Comparison of ENCODE assay signal across 8 cellular contexts in genomic region chr17:76527430-76528111, GRCh38. TPM values are rescaled to one million over a fixed set of nuclear protein-coding genes. Genes with fewer than 3 reads are reported as not detected.
DNase-seq lines count a peak whose midpoint lies in the region; ATAC-seq lines count a peak whose summit lies in the region.

No MANE protein-coding gene starts in this region.

- no peak overlapping the region for H2AK5ac ChIP-seq in trophoblast cell (ENCODE audit: low read length)

- DNase-seq in ELR (ENCODE audit: low read depth) (peak; percentile 92), trophoblast cell (peak in 1 of 2 donors; percentile 54), NCI-H1417 treated with DMSO at 0.1 percent for 48 hours (lab: John Stamatoyannopoulos, UW) (no peak)
- DNase-seq in activated CD4-positive, alpha-beta T cell treated with anti-CD3 and anti-CD28 coated beads, Interleukin-2, amount 50 U/mL, for 1 hour, result peak; percentile 44

- no peak overlapping the region for H2AFZ ChIP-seq in trophoblast cell (ENCODE audit: insufficient read depth, low read length, poor library complexity)

- H3K79me2 ChIP-seq in trophoblast cell (ENCODE audit: control insufficient read depth, insufficient read depth, low read length, poor library complexity), result peaks cover 2% of the 10 kb centered on the region

- H3K27ac ChIP-seq in esophagus (ENCODE audit: low read depth in 2 of 2, low read length in 1 of 2) (peak overlapping the region; percentile 47 to 76), trophoblast cell (ENCODE audit: low read depth, low read length) (no peak overlapping the region)

- no peak overlapping the region for H4K12ac ChIP-seq in trophoblast cell (ENCODE audit: low read depth, low read length)

- H3K36me3 ChIP-seq in esophagus (ENCODE audit: control insufficient read depth in 2 of 2, insufficient read depth in 2 of 2, low read length in 1 of 2), result no peaks in the 10 kb centered on the region
- H3K36me3 ChIP-seq in trophoblast cell (ENCODE audit: control insufficient read depth in 1 of 2, insufficient read depth in 2 of 2, low read length in 2 of 2), result no peaks in the 10 kb centered on the region

- no peak overlapping the region for H2BK120ac ChIP-seq in trophoblast cell (ENCODE audit: insufficient read depth, low read length, poor library complexity)

- ATAC-seq in HG02938 (IDR thresholded peaks at IDR 0.05; ENCODE audit: unreplicated experiment) (peak; percentile 38), GM21528 (IDR thresholded peaks at IDR 0.05; ENCODE audit: low FRiP score, unreplicated experiment) (no peak), HG03159 (IDR thresholded peaks at IDR 0.05; ENCODE audit: unreplicated experiment) (no peak)

- no peak overlapping the region for H3K9ac ChIP-seq in trophoblast cell (ENCODE audit: low read length)

- H2BK12ac ChIP-seq in trophoblast cell (ENCODE audit: low read length), result no peak overlapping the region

- H3K4ac ChIP-seq in trophoblast cell (ENCODE audit: low read depth, low read length), result no peak overlapping the region

- H3K14ac ChIP-seq in trophoblast cell (ENCODE audit: low read length), result no peak overlapping the region

- H3K79me1 ChIP-seq in trophoblast cell (ENCODE audit: low read length), result peaks cover 23% of the 10 kb centered on the region

- H4K8ac ChIP-seq in trophoblast cell (ENCODE audit: low read depth, low read length), result no peak overlapping the region

- no peak overlapping the region for H3K18ac ChIP-seq in trophoblast cell (ENCODE audit: low read length)

- H3K4me1 ChIP-seq in esophagus (ENCODE audit: control insufficient read depth in 2 of 2, insufficient read depth in 2 of 2, low read length in 1 of 2) (peaks cover 3 to 35% of the 10 kb centered on the region in 2 donors), trophoblast cell (ENCODE audit: control insufficient read depth in 1 of 2, insufficient read depth in 2 of 2, low read length in 2 of 2) (peaks cover 41 to 50% of the 10 kb centered on the region in 2 experiments)

- no peak overlapping the region for H3K23ac ChIP-seq in trophoblast cell (ENCODE audit: low read length)

- H3K4me2 ChIP-seq in trophoblast cell (ENCODE audit: low read length), result peak overlapping the region; percentile 26

- no peak overlapping the region for H2BK5ac ChIP-seq in trophoblast cell (ENCODE audit: low read depth, low read length, poor library complexity)

- H3K9me3 ChIP-seq in esophagus (ENCODE audit: control insufficient read depth in 2 of 2, insufficient read depth in 1 of 2, low read depth in 1 of 2, low read length in 1 of 2) (no peaks in the 10 kb centered on the region), trophoblast cell (ENCODE audit: insufficient read depth, low read depth, low read length) (no peaks in the 10 kb centered on the region)

- H3K4me3 ChIP-seq in esophagus (ENCODE audit: low read depth in 1 of 2, low read length in 2 of 2) (no peak overlapping the region), trophoblast cell (ENCODE audit: low read depth, low read length) (peak overlapping the region; percentile 12)

- 45 to 53% methylated on average over 26 of the region's 26 CpGs for WGBS in esophagus, 2 donors
- WGBS in trophoblast cell (ENCODE audit: extremely low coverage, insufficient coverage, insufficient read length), result no CpG with 5 or more reads among the region's 26 CpGs

- no peak overlapping the region for H4K91ac ChIP-seq in trophoblast cell (ENCODE audit: low read depth, low read length)

- no peaks in the 10 kb centered on the region for H3K27me3 ChIP-seq in esophagus (ENCODE audit: control insufficient read depth in 1 of 2, insufficient read depth in 2 of 2, low read length in 2 of 2)
- no peaks in the 10 kb centered on the region for H3K27me3 ChIP-seq in trophoblast cell (ENCODE audit: insufficient read depth, low read length)

RNA-seq across cellular contexts. Expression of gene CYGB, which starts 9.9 kb away (rescaled TPM):
- 1 to 10 TPM; 3.1 to 3.7 TPM for polyA plus RNA-seq in esophagus
- polyA plus RNA-seq in trophoblast cell (2013), result 5.7 and 6.8 TPM in 2 replicates

RNA-seq across cellular contexts. Expression of gene PRCD, which starts 12.3 kb away (rescaled TPM):
- polyA plus RNA-seq in esophagus, result 1 to 10 TPM; 1.2 to 3.0 TPM
- 0.23 and 0.50 TPM in 2 replicates for polyA plus RNA-seq in trophoblast cell (2013)

RNA-seq across cellular contexts. Expression of gene RHBDF2, which starts 26.3 kb away (rescaled TPM):
- 10 to 100 TPM; 19.4 to 27.3 TPM for polyA plus RNA-seq in esophagus
- 11.1 and 11.6 TPM in 2 replicates for polyA plus RNA-seq in trophoblast cell (2013)

RNA-seq across cellular contexts. Expression of gene ST6GALNAC2, which starts 58.1 kb away (rescaled TPM):
- polyA plus RNA-seq in esophagus, result 10 to 100 TPM; 17.5 to 20.2 TPM
- polyA plus RNA-seq in trophoblast cell (2013), result 19.9 and 21.5 TPM in 2 replicates
